Comparison of ENCODE assay signal across 9 cellular contexts in the genomic region with DNA sequence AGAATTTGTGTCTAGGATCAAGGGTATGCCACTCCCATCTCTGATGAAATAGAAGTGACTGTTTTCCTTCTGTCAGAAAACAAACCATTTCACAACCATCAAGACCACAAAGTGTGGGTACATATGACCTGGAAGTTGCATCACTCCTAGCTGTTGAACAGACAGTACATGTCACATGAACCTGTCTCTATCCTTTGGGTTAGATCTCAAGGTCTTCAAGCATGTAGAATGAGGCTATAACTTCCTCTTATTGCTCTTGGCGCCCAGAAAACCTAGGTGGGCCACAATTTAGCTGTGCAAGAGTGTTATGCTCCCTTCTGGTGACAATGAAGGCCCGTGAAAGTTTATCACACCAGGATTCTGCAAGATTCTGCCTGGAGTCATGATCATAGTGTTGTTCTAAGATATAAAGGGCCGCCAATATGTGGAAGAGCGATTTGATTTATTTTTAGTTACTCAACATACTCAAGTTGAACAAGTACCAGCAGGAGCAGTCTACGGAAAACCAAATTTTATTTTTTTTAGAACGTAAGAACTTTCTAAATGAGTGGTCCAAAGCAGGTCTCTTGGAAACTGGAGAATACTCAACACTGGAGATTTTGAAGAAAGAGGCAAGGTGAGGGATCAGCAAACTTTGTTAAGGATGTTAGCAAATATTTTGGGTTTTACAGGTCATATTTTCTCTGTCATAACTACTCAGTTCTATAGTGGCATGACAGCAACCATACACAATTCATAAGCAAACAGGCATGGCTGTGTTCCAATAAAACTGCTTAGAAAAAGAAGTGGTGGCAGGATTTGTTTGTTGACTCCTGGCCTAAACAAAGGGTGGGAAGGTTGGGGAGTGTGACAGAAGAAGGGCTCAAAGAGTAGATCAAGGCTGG.
DNase-seq lines count a peak whose midpoint lies in the region; TF ChIP-seq lines count a peak whose summit lies in the region.
"Had no signal": no experiment of that assay in that cellular context is flagged by ENCODE, and none has a peak within 500 bp of the region (broad histone marks: within the 10 kb centered on the region; RNA-seq: fewer than 3 reads in every experiment).

No MANE protein-coding gene starts in this region.

- TF ChIP-seq CTCF in sigmoid colon (IDR thresholded peaks at IDR 0.05) = no peak

- in situ Hi-C loops in SK-MEL-5 (cut with HindIII; ENCODE audit: low pct_unique_long_range_greater_than_20kb, low sequenced_read_pairs) = no loop called here

- no peak for TF ChIP-seq POLR2A in sigmoid colon (IDR thresholded peaks at IDR 0.05)

- H3K36me3 ChIP-seq in sigmoid colon = no peaks in the 10 kb centered on the region

- peaks cover 38% of the 10 kb centered on the region for H3K9me3 Mint-ChIP-seq in activated CD4-positive, alpha-beta T cell treated with anti-CD3 and anti-CD28 coated beads, Interleukin-2, amount 10 ng/mL, durations not matched to agents 7 days and 5 days

- peaks cover 52% of the 10 kb centered on the region for H3K36me3 Mint-ChIP-seq in activated CD4-positive, alpha-beta T cell treated with anti-CD3 and anti-CD28 coated beads, Interleukin-2, amount 10 ng/mL, durations not matched to agents 7 days and 5 days (ENCODE audit: low read depth)

- POLR2A ChIA-PET in activated CD4-positive, alpha-beta T cell treated with anti-CD3 and anti-CD28 coated beads, Interleukin-2, amount 10 ng/mL, durations not matched to agents 7 days and 5 days (lab: Charles Lee) = no interaction called here

- intact Hi-C loops in sigmoid colon (cut with DNase I) = no loop called here

- H3K27me3 ChIP-seq in sigmoid colon = no peaks in the 10 kb centered on the region

- H3K27ac Mint-ChIP-seq in activated CD4-positive, alpha-beta T cell treated with anti-CD3 and anti-CD28 coated beads, Interleukin-2, amount 10 ng/mL, durations not matched to agents 7 days and 5 days = peak overlapping the region; percentile 95

- no peak overlapping the region for H3K27ac ChIP-seq in sigmoid colon
- H3K27ac ChIP-seq: VCaP had no signal

- DNase-seq in activated CD4-positive, alpha-beta T cell treated with anti-CD3 and anti-CD28 coated beads, Interleukin-2, amount 10 ng/mL, durations not matched to agents 7 days and 5 days = peak; percentile 47
- DNase-seq in activated CD4-positive, alpha-beta T cell treated with anti-CD3 and anti-CD28 coated beads, Interleukin-2, amount 50 U/mL, for 48 hours = no peak
- peak; percentile 63 for DNase-seq in SK-MEL-5 (ENCODE audit: low read depth, low spot score)
- peak; percentile 51 for DNase-seq in fibroblast of peridontal ligament (ENCODE audit: extremely low read depth)
- DNase-seq in stromal cell of bone marrow (ENCODE audit: low read depth) = peak; percentile 56
- DNase-seq in NCI-H446 (lab: John Stamatoyannopoulos, UW) = no peak
- no peak for DNase-seq in effector CD4-positive, alpha-beta T cell
- DNase-seq in sigmoid colon = no peak

- H3K4me3 ChIP-seq in sigmoid colon = no peak overlapping the region

- TF ChIP-seq EP300 in sigmoid colon (IDR thresholded peaks at IDR 0.05) = peak in 2 of 4 donors; percentile 48 to 55

- H3K4me1 ChIP-seq in sigmoid colon = no peaks in the 10 kb centered on the region

- H3K9me3 ChIP-seq in sigmoid colon = peaks cover 0 to 5% (median 3%) of the 10 kb centered on the region in 4 donors

- no peak overlapping the region for H3K4me3 Mint-ChIP-seq in activated CD4-positive, alpha-beta T cell treated with anti-CD3 and anti-CD28 coated beads, Interleukin-2, amount 10 ng/mL, durations not matched to agents 7 days and 5 days

- peaks cover 51% of the 10 kb centered on the region for H3K4me1 Mint-ChIP-seq in activated CD4-positive, alpha-beta T cell treated with anti-CD3 and anti-CD28 coated beads, Interleukin-2, amount 10 ng/mL, durations not matched to agents 7 days and 5 days

- 78 to 91% methylated on average over 6 of the region's 6 CpGs for WGBS in sigmoid colon, 2 donors

- CTCF ChIA-PET in activated CD4-positive, alpha-beta T cell treated with anti-CD3 and anti-CD28 coated beads, Interleukin-2, amount 10 ng/mL, durations not matched to agents 7 days and 5 days (lab: Charles Lee) = interaction anchor here (0.9 to 1.6 kb wide), 4 partner anchors 10 to 151 kb away, joined by 3 to 4 read pairs (median 3); a partner anchor contains a TSS

- no peaks in the 10 kb centered on the region for H3K27me3 Mint-ChIP-seq in activated CD4-positive, alpha-beta T cell treated with anti-CD3 and anti-CD28 coated beads, Interleukin-2, amount 10 ng/mL, durations not matched to agents 7 days and 5 days

Comparison
In these comparisons a context has a peak if more than half of its experiments do, and no peak if none do; other contexts are left out.
1. DNase-seq: peak in activated CD4-positive, alpha-beta T cell treated with anti-CD3 and anti-CD28 coated beads, Interleukin-2, amount 10 ng/mL, durations not matched to agents 7 days and 5 days (single experiment), SK-MEL-5 (single experiment), fibroblast of peridontal ligament (single experiment) and stromal cell of bone marrow (single experiment); none in activated CD4-positive, alpha-beta T cell treated with anti-CD3 and anti-CD28 coated beads, Interleukin-2, amount 50 U/mL, for 48 hours (0 of 2), NCI-H446 (0 of 2), effector CD4-positive, alpha-beta T cell (single experiment) and sigmoid colon (single experiment).